ENCODE assay signal across 2 cellular contexts in the genomic region with DNA sequence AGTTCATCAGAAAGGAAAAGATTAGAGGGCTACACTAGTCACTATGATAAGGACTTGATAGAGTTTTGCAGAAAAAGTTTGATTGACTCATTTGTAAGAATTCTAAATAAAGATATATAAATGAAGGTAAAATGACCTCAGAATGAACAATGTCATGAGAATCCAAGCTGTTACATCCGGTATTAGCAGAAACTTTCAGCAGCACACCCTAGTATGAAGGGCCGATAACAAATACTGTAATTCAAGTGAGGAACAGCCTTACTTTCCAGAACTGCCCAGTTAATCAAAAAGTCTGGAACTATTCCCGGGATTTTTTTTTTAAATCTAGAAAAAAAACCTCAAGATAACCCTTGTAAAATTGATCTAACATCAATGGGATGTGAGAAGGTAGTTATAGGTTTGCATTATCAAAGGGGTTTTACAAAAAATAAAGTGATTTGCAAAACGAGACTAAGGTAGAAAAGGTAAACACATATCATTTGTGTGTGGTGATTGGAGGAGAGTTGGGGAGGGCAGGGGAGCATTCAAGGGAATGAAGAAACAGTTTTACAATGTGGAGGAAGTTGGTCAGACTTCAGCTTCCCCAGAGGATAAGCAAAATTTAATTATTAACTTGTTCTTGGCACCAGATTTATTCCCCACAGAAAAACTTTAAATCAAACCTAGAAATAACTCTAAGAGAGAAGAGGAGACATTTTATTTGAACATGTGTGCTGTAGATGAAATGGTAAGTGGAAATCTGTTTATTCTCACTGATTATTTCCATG.
A peak's percentile ranks its signal among the peaks of the same experiment; 100 is the strongest.
TF ChIP-seq lines count a peak whose summit lies in the region.

No MANE protein-coding gene starts in this region.

TF ChIP-seq in liver, 16 proteins besides CTCF, POLR2A, EP300 and RAD21 (continued from another document):
- peak in 1 of 2 donors; percentile 9 for TF ChIP-seq EGR1 (IDR thresholded peaks at IDR 0.05; ENCODE audit: low read depth in 2 of 2)
- TF ChIP-seq RXRA (IDR thresholded peaks at IDR 0.05), result peak in 1 of 2 donors; percentile 39
- peak; percentile 49 for TF ChIP-seq SP1 (IDR thresholded peaks at IDR 0.05)
- TF ChIP-seq, protein P1, sequence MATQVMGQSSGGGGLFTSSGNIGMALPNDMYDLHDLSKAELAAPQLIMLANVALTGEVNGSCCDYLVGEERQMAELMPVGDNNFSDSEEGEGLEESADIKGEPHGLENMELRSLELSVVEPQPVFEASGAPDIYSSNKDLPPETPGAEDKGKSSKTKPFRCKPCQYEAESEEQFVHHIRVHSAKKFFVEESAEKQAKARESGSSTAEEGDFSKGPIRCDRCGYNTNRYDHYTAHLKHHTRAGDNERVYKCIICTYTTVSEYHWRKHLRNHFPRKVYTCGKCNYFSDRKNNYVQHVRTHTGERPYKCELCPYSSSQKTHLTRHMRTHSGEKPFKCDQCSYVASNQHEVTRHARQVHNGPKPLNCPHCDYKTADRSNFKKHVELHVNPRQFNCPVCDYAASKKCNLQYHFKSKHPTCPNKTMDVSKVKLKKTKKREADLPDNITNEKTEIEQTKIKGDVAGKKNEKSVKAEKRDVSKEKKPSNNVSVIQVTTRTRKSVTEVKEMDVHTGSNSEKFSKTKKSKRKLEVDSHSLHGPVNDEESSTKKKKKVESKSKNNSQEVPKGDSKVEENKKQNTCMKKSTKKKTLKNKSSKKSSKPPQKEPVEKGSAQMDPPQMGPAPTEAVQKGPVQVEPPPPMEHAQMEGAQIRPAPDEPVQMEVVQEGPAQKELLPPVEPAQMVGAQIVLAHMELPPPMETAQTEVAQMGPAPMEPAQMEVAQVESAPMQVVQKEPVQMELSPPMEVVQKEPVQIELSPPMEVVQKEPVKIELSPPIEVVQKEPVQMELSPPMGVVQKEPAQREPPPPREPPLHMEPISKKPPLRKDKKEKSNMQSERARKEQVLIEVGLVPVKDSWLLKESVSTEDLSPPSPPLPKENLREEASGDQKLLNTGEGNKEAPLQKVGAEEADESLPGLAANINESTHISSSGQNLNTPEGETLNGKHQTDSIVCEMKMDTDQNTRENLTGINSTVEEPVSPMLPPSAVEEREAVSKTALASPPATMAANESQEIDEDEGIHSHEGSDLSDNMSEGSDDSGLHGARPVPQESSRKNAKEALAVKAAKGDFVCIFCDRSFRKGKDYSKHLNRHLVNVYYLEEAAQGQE (IDR thresholded peaks at IDR 0.05), result no peak
- peak; percentile 42 for TF ChIP-seq TAF1 (conservative IDR thresholded peaks at IDR 0.05)
- no peak for TF ChIP-seq JUND (IDR thresholded peaks at IDR 0.05)
TF ChIP-seq in liver: peak in this region for 9.

TF ChIP-seq in HepG2, 621 proteins besides CTCF, POLR2A, EP300 and RAD21 (continued from another document):
- TF ChIP-seq NCOA5 (CRISPR knock-in tag; IDR thresholded peaks at IDR 0.05) (no peak), ZNF746 (CRISPR knock-in tag; IDR thresholded peaks at IDR 0.05) (no peak)
- TF ChIP-seq, protein P2, sequence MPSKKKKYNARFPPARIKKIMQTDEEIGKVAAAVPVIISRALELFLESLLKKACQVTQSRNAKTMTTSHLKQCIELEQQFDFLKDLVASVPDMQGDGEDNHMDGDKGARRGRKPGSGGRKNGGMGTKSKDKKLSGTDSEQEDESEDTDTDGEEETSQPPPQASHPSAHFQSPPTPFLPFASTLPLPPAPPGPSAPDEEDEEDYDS (CRISPR knock-in tag; IDR thresholded peaks at IDR 0.05), result no peak
